Comparison of ENCODE assay signal across 12 cellular contexts in the genomic region with DNA sequence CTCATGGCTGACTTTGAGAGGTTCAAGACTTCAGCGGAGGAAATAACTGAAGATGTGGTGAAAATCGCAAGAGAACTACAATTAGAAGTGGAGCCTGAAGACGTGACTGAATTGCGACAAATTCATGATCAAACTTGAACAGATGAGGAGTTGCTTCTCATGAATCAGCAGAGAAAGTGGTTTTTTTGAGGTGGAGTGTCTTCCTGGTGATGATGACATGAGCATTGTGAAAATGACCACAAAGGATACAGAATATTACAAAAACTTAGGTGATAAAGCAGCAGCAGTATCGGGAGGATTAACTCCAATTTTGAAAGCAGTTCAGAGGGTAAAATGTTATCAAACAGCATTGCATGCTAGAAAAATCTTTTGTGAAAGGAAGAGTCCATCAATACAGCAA. TPM values are rescaled to one million over a fixed set of nuclear protein-coding genes. Genes with fewer than 3 reads are reported as not detected.
A peak's percentile ranks its signal among the peaks of the same experiment; 100 is the strongest.
DNase-seq lines count a peak whose midpoint lies in the region; ATAC-seq lines count a peak whose summit lies in the region.
"Not testable (repeated sequence)": the region's sequence is repeated elsewhere in the genome, so short reads cannot be mapped to it uniquely, and the experiment has no call there.
"Had no signal": no experiment of that assay in that cellular context is flagged by ENCODE, and none has a peak within 500 bp of the region (broad histone marks: within the 10 kb centered on the region; RNA-seq: fewer than 3 reads in every experiment).

No MANE protein-coding gene starts in this region.

- H3K36me3 ChIP-seq in naive thymus-derived CD4-positive, alpha-beta T cell (ENCODE audit: control insufficient read depth in 2 of 3, insufficient read depth in 3 of 3, low read length in 3 of 3) = not testable (repeated sequence)

- not testable (repeated sequence) for DNase-seq in activated CD8-positive, alpha-beta T cell treated with anti-CD3 and anti-CD28 coated beads, Interleukin-2, amount 10 ng/mL, durations not matched to agents 7 days and 5 days; activated naive CD8-positive, alpha-beta T cell treated with anti-CD3 and anti-CD28 coated beads, Interleukin-2, amount 50 U/mL, for 24 hours; naive thymus-derived CD4-positive, alpha-beta T cell; stimulated activated effector memory CD8-positive, alpha-beta T cell treated with anti-CD3 and anti-CD28 coated beads, Interleukin-12 subunit alpha, Interleukin-12 subunit beta, amount 100 ng/mL, for 72 hours (ENCODE audit: low spot score in 2 of 2)

- not testable (repeated sequence) for H3K27me3 Mint-ChIP-seq in activated CD8-positive, alpha-beta T cell treated with anti-CD3 and anti-CD28 coated beads, Interleukin-2, amount 10 ng/mL, durations not matched to agents 7 days and 5 days (ENCODE audit: low read depth); activated T-helper 17 cell treated with anti-CD3 and anti-CD28 coated beads, Interleukin-2, amount 50 U/mL, for 72 hours; activated naive CD8-positive, alpha-beta T cell treated with anti-CD3 and anti-CD28 coated beads, Interleukin-2, amount 50 U/mL, for 24 hours; naive thymus-derived CD4-positive, alpha-beta T cell

- H3K4me3 Mint-ChIP-seq in activated CD8-positive, alpha-beta T cell treated with anti-CD3 and anti-CD28 coated beads, Interleukin-2, amount 10 ng/mL, durations not matched to agents 7 days and 5 days; activated T-helper 17 cell treated with anti-CD3 and anti-CD28 coated beads, Interleukin-2, amount 50 U/mL, for 72 hours; activated naive CD8-positive, alpha-beta T cell treated with anti-CD3 and anti-CD28 coated beads, Interleukin-2, amount 50 U/mL, for 24 hours; naive thymus-derived CD4-positive, alpha-beta T cell; stimulated activated effector memory CD8-positive, alpha-beta T cell treated with anti-CD3 and anti-CD28 coated beads, Interleukin-12 subunit alpha, Interleukin-12 subunit beta, amount 100 ng/mL, for 72 hours: not testable (repeated sequence)

- H3K9me3 Mint-ChIP-seq in activated CD8-positive, alpha-beta T cell treated with anti-CD3 and anti-CD28 coated beads, Interleukin-2, amount 10 ng/mL, durations not matched to agents 7 days and 5 days (ENCODE audit: insufficient read depth); activated T-helper 17 cell treated with anti-CD3 and anti-CD28 coated beads, Interleukin-2, amount 50 U/mL, for 72 hours; activated naive CD8-positive, alpha-beta T cell treated with anti-CD3 and anti-CD28 coated beads, Interleukin-2, amount 50 U/mL, for 24 hours; naive thymus-derived CD4-positive, alpha-beta T cell; stimulated activated effector memory CD8-positive, alpha-beta T cell treated with anti-CD3 and anti-CD28 coated beads, Interleukin-12 subunit alpha, Interleukin-12 subunit beta, amount 100 ng/mL, for 72 hours: not testable (repeated sequence)

- CTCF ChIA-PET in activated CD8-positive, alpha-beta T cell treated with anti-CD3 and anti-CD28 coated beads, Interleukin-2, amount 10 ng/mL, durations not matched to agents 7 days and 5 days (lab: Charles Lee); naive thymus-derived CD4-positive, alpha-beta T cell (lab: Charles Lee): not testable (repeated sequence)

- not testable (repeated sequence) for H3K4me3 ChIP-seq in naive thymus-derived CD4-positive, alpha-beta T cell (ENCODE audit: low read length)

- not testable (repeated sequence) for H3K9me3 ChIP-seq in naive thymus-derived CD4-positive, alpha-beta T cell (ENCODE audit: control insufficient read depth in 2 of 3, low read length in 3 of 3)

- H3K27me3 ChIP-seq in naive thymus-derived CD4-positive, alpha-beta T cell (ENCODE audit: control insufficient read depth in 2 of 2, insufficient read depth in 2 of 2, low read length in 2 of 2) = not testable (repeated sequence)

- POLR2A ChIA-PET in activated CD8-positive, alpha-beta T cell treated with anti-CD3 and anti-CD28 coated beads, Interleukin-2, amount 10 ng/mL, durations not matched to agents 7 days and 5 days (lab: Charles Lee); naive thymus-derived CD4-positive, alpha-beta T cell (lab: Charles Lee): not testable (repeated sequence)

- not testable (repeated sequence) for H3K4me1 ChIP-seq in naive thymus-derived CD4-positive, alpha-beta T cell (ENCODE audit: control insufficient read depth in 2 of 2, insufficient read depth in 2 of 2, low read length in 2 of 2)

- intact Hi-C loops in naive thymus-derived CD4-positive, alpha-beta T cell (cut with micrococcal nuclease) = not testable (repeated sequence)

- H3K27ac ChIP-seq in naive thymus-derived CD4-positive, alpha-beta T cell (ENCODE audit: low read depth, low read length) = not testable (repeated sequence)

- H3K27ac Mint-ChIP-seq in activated CD8-positive, alpha-beta T cell treated with anti-CD3 and anti-CD28 coated beads, Interleukin-2, amount 10 ng/mL, durations not matched to agents 7 days and 5 days; activated T-helper 17 cell treated with anti-CD3 and anti-CD28 coated beads, Interleukin-2, amount 50 U/mL, for 72 hours; activated naive CD8-positive, alpha-beta T cell treated with anti-CD3 and anti-CD28 coated beads, Interleukin-2, amount 50 U/mL, for 24 hours; naive thymus-derived CD4-positive, alpha-beta T cell; stimulated activated effector memory CD8-positive, alpha-beta T cell treated with anti-CD3 and anti-CD28 coated beads, Interleukin-12 subunit alpha, Interleukin-12 subunit beta, amount 100 ng/mL, for 72 hours: not testable (repeated sequence)

- not testable (repeated sequence) for H3K4me1 Mint-ChIP-seq in activated CD8-positive, alpha-beta T cell treated with anti-CD3 and anti-CD28 coated beads, Interleukin-2, amount 10 ng/mL, durations not matched to agents 7 days and 5 days (ENCODE audit: low read depth); activated T-helper 17 cell treated with anti-CD3 and anti-CD28 coated beads, Interleukin-2, amount 50 U/mL, for 72 hours; activated naive CD8-positive, alpha-beta T cell treated with anti-CD3 and anti-CD28 coated beads, Interleukin-2, amount 50 U/mL, for 24 hours; naive thymus-derived CD4-positive, alpha-beta T cell; stimulated activated effector memory CD8-positive, alpha-beta T cell treated with anti-CD3 and anti-CD28 coated beads, Interleukin-12 subunit alpha, Interleukin-12 subunit beta, amount 100 ng/mL, for 72 hours

- not testable (repeated sequence) for H3K36me3 Mint-ChIP-seq in activated CD8-positive, alpha-beta T cell treated with anti-CD3 and anti-CD28 coated beads, Interleukin-2, amount 10 ng/mL, durations not matched to agents 7 days and 5 days (ENCODE audit: low read depth); activated T-helper 17 cell treated with anti-CD3 and anti-CD28 coated beads, Interleukin-2, amount 50 U/mL, for 72 hours (ENCODE audit: low read depth); activated naive CD8-positive, alpha-beta T cell treated with anti-CD3 and anti-CD28 coated beads, Interleukin-2, amount 50 U/mL, for 24 hours (ENCODE audit: low read depth); naive thymus-derived CD4-positive, alpha-beta T cell; stimulated activated effector memory CD8-positive, alpha-beta T cell treated with anti-CD3 and anti-CD28 coated beads, Interleukin-12 subunit alpha, Interleukin-12 subunit beta, amount 100 ng/mL, for 72 hours

- peak; percentile 49 for ATAC-seq in activated CD8-positive, alpha-beta T cell treated with anti-CD3 and anti-CD28 coated beads, Interleukin-2, amount 10 ng/mL, durations not matched to agents 7 days and 5 days
- ATAC-seq in activated T-helper 17 cell treated with anti-CD3 and anti-CD28 coated beads, Interleukin-2, amount 50 U/mL, for 72 hours (replicated peaks) = peak; percentile 83
- ATAC-seq in activated naive CD8-positive, alpha-beta T cell treated with anti-CD3 and anti-CD28 coated beads, Interleukin-2, amount 50 U/mL, for 24 hours = peak; percentile 52
- peak; percentile 64 for ATAC-seq in naive thymus-derived CD4-positive, alpha-beta T cell
- peak; percentile 83 for ATAC-seq in stimulated activated effector memory CD8-positive, alpha-beta T cell treated with anti-CD3 and anti-CD28 coated beads, Interleukin-12 subunit alpha, Interleukin-12 subunit beta, amount 100 ng/mL, for 72 hours

RNA-seq across cellular contexts. Expression of a gene that starts 58.9 kb away (rescaled TPM):
- under 1 TPM; 0.08 to 0.16 TPM for total RNA-seq in activated CD8-positive, alpha-beta T cell treated with anti-CD3 and anti-CD28 coated beads, Interleukin-2, amount 10 ng/mL, durations not matched to agents 7 days and 5 days
- total RNA-seq in activated T-helper 17 cell treated with anti-CD3 and anti-CD28 coated beads, Interleukin-2, amount 50 U/mL, for 72 hours = under 1 TPM; 0.17 to 0.19 TPM
- 10 to 100 TPM in 2 of 5 experiments, 1 to 10 TPM in 2, under 1 TPM in 1; 0.19 to 50.1 (median 2.8) TPM for total RNA-seq in naive thymus-derived CD4-positive, alpha-beta T cell
- polyA plus RNA-seq in naive thymus-derived CD4-positive, alpha-beta T cell = 1 to 10 TPM; 4.3 to 8.9 TPM
- total RNA-seq: A172, A673, Calu3, Daoy, G401, H4 had no signal
- polyA plus RNA-seq: BJ had no signal
